ENCODE assay signal across 12 cellular contexts in genomic region chr12:46702581-46703344, GRCh38.
A peak's percentile ranks its signal among the peaks of the same experiment; 100 is the strongest.
DNase-seq lines count a peak whose midpoint lies in the region; ATAC-seq, FAIRE-seq and TF ChIP-seq lines count a peak whose summit lies in the region.
"Had no signal": no experiment of that assay in that cellular context is flagged by ENCODE, and none has a peak within 500 bp of the region (broad histone marks: within the 10 kb centered on the region; RNA-seq: fewer than 3 reads in every experiment).

No MANE protein-coding gene starts in this region.

- no peaks in the 10 kb centered on the region for H3K36me3 ChIP-seq in ascending aorta

- intact Hi-C loops in ascending aorta (cut with DNase I), result no loop called here

- no peak for ATAC-seq in HG02759 (IDR thresholded peaks at IDR 0.05; ENCODE audit: unreplicated experiment)
- ATAC-seq: activated T-helper 17 cell treated with anti-CD3 and anti-CD28 coated beads, Interleukin-2, amount 50 U/mL, for 72 hours; PC-3 had no signal

- H3K9me3 ChIP-seq in ascending aorta, result peaks cover 0 to 5% of the 10 kb centered on the region in 2 donors

- H3K27ac ChIP-seq in ascending aorta, result peak overlapping the region; percentile 39 to 63

- H3K27me3 ChIP-seq in ascending aorta, result no peaks in the 10 kb centered on the region

- no peak for TF ChIP-seq CTCF in ascending aorta (IDR thresholded peaks at IDR 0.05)

- FAIRE-seq in HTR-8/SVneo (lab: Jason Lieb, UNC) (peak; percentile 83), urothelium cell line (lab: Jason Lieb, UNC) (no peak)
- FAIRE-seq: islet of Langerhans had no signal

- H3K4me1 ChIP-seq in ascending aorta, result peaks cover 0 to 4% of the 10 kb centered on the region in 2 donors

- H3K4me3 ChIP-seq in ascending aorta, result peak overlapping the region; percentile 3 to 24

- DNase-seq in HTR-8/SVneo (ENCODE audit: insufficient read length, low spot score) (peak; percentile 35), ascending aorta (ENCODE audit: low spot score in 2 of 2) (no peak), iris pigment epithelial cell (ENCODE audit: low read depth) (peak; percentile 49), urothelium cell line (ENCODE audit: low spot score) (peak; percentile 35), KG1 (lab: John Stamatoyannopoulos, UW) (no peak), anterior cingulate cortex (lab: John Stamatoyannopoulos, UW) (no peak)
- DNase-seq: activated CD4-positive, alpha-beta T cell treated with anti-CD3 and anti-CD28 coated beads, Interleukin-2, amount 50 U/mL, for 1 hour; PC-3; retina had no signal

Comparison
In these comparisons a context has a peak if more than half of its experiments do, and no peak if none do; other contexts are left out.
1. DNase-seq: peak in HTR-8/SVneo (single experiment), iris pigment epithelial cell (single experiment) and urothelium cell line (single experiment); none in ascending aorta (0 of 2), KG1 (single experiment) and anterior cingulate cortex (0 of 58).